10 cellular contexts compared by ENCODE assay signal in the genomic region with DNA sequence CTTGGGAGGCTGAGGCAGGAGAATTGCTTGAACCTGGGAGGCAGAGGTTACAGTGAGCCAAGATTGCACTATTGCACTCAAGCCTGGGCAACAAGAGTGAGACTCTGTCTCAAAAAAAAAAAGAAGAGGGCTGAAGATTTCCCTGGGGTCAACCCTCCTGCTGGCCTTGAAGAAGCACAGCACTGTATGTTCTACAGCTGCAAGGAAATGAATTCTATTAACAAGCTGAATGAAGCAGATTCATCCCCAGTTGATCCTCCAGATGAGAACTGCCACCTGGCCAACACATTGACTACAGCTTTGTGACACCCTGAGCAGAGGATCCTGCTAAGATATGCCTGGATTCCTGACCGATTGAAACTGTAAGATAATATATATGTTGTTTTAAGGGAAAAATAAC.
DNase-seq lines count a peak whose midpoint lies in the region; ATAC-seq and TF ChIP-seq lines count a peak whose summit lies in the region.
"Had no signal": no experiment of that assay in that cellular context is flagged by ENCODE, and none has a peak within 500 bp of the region (broad histone marks: within the 10 kb centered on the region; RNA-seq: fewer than 3 reads in every experiment).

No MANE protein-coding gene starts in this region.

- intact Hi-C loops in activated CD4-positive, alpha-beta T cell treated with anti-CD3 and anti-CD28 coated beads, Interleukin-2, amount 10 ng/mL, durations not matched to agents 24 days and 14 days (cut with micrococcal nuclease): loop anchor here (5.0 to 10.0 kb wide), 3 partner anchors 513 to 1067 kb away; a partner anchor contains a TSS

- H3K4me3 ChIP-seq in subcutaneous abdominal adipose tissue (ENCODE audit: low read depth in 1 of 5, low read length in 5 of 5): no peak overlapping the region
- no peak overlapping the region for H3K4me3 ChIP-seq in WERI-Rb-1 (ENCODE audit: low read depth, low read length)
- H3K4me3 ChIP-seq: SJCRH30 had no signal

- ATAC-seq in T-cell (replicated peaks in 1 of 4) (no peak), HG02973 (IDR thresholded peaks at IDR 0.05; ENCODE audit: unreplicated experiment) (no peak)

- no peak for TF ChIP-seq CTCF in WERI-Rb-1 (IDR thresholded peaks at IDR 0.05; ENCODE audit: low read depth, low read length)

- peaks cover 7% of the 10 kb centered on the region for H3K36me3 Mint-ChIP-seq in activated CD4-positive, alpha-beta T cell treated with anti-CD3 and anti-CD28 coated beads, Interleukin-2, amount 10 ng/mL, durations not matched to agents 24 days and 14 days (ENCODE audit: low read depth)
- H3K36me3 Mint-ChIP-seq in T-cell: no peaks in the 10 kb centered on the region
- peaks cover 0 to 8% (median 4%) of the 10 kb centered on the region in 3 donors for H3K36me3 Mint-ChIP-seq in immature natural killer cell

- H3K27me3 ChIP-seq in subcutaneous abdominal adipose tissue (ENCODE audit: control insufficient read depth in 5 of 5, insufficient read depth in 4 of 5, low read length in 5 of 5) (no peaks in the 10 kb centered on the region), WERI-Rb-1 (ENCODE audit: insufficient read depth, low read depth, severe bottlenecking) (no peaks in the 10 kb centered on the region)
- H3K27me3 ChIP-seq: SJCRH30 had no signal

- peaks cover 53% of the 10 kb centered on the region for H3K4me1 Mint-ChIP-seq in activated CD4-positive, alpha-beta T cell treated with anti-CD3 and anti-CD28 coated beads, Interleukin-2, amount 10 ng/mL, durations not matched to agents 24 days and 14 days
- H3K4me1 Mint-ChIP-seq in T-cell (peaks cover 11 to 70% (median 52%) of the 10 kb centered on the region in 3 donors), immature natural killer cell (peaks cover 88 to 98% of the 10 kb centered on the region in 2 donors)

- peaks cover 0 to 12% (median 9%) of the 10 kb centered on the region in 5 donors for H3K4me1 ChIP-seq in subcutaneous abdominal adipose tissue (ENCODE audit: control insufficient read depth in 5 of 5, insufficient read depth in 5 of 5, low read length in 5 of 5)

- H3K27me3 Mint-ChIP-seq in activated CD4-positive, alpha-beta T cell treated with anti-CD3 and anti-CD28 coated beads, Interleukin-2, amount 10 ng/mL, durations not matched to agents 24 days and 14 days: no peaks in the 10 kb centered on the region
- no peaks in the 10 kb centered on the region for H3K27me3 Mint-ChIP-seq in T-cell
- peaks cover 0 to 34% (median 25%) of the 10 kb centered on the region in 3 donors for H3K27me3 Mint-ChIP-seq in immature natural killer cell (ENCODE audit: low read depth in 3 of 3)

- no peak overlapping the region for H3K9ac ChIP-seq in subcutaneous abdominal adipose tissue (ENCODE audit: low read length in 5 of 5)

- H3K9me3 ChIP-seq in subcutaneous abdominal adipose tissue (ENCODE audit: control insufficient read depth in 5 of 5, low read length in 5 of 5) (no peaks in the 10 kb centered on the region), WERI-Rb-1 (ENCODE audit: severe bottlenecking) (no peaks in the 10 kb centered on the region)
- H3K9me3 ChIP-seq: SJCRH30 had no signal

- DNase-seq in activated CD4-positive, alpha-beta T cell treated with anti-CD3 and anti-CD28 coated beads, Interleukin-2, amount 10 ng/mL, durations not matched to agents 24 days and 14 days: no peak
- no peak for DNase-seq in activated CD4-positive, alpha-beta T cell treated with anti-CD3 and anti-CD28 coated beads for 48 hours
- DNase-seq in T-cell (no peak), immature natural killer cell (no peak), WERI-Rb-1 (no peak), NCI-H1092 treated with DMSO at 0.1 percent for 48 hours (lab: John Stamatoyannopoulos, UW) (no peak)
- DNase-seq: NCI-H2171 treated with DMSO at 0.1 percent for 48 hours, SJCRH30 had no signal

- H3K27ac ChIP-seq in subcutaneous abdominal adipose tissue (ENCODE audit: low read depth, low read length): peak overlapping the region; percentile 58
- H3K27ac ChIP-seq in WERI-Rb-1: no peak overlapping the region
- H3K27ac ChIP-seq: SJCRH30 had no signal

- H3K27ac Mint-ChIP-seq in activated CD4-positive, alpha-beta T cell treated with anti-CD3 and anti-CD28 coated beads, Interleukin-2, amount 10 ng/mL, durations not matched to agents 24 days and 14 days: peak overlapping the region; percentile 93
- H3K27ac Mint-ChIP-seq in T-cell (peak overlapping the region; percentile 74 to 92), immature natural killer cell (peak overlapping the region; percentile 95 to 100 (median 98))

- CTCF ChIA-PET in T-cell (lab: Charles Lee): interaction anchor here in 1 of 2 donors (0.7 kb wide), 1 partner anchor 1677 kb away, joined by 4 read pairs; no protein-coding TSS in a partner anchor

- POLR2A ChIA-PET in T-cell (lab: Charles Lee): no interaction called here

- no peak overlapping the region for H3K4me3 Mint-ChIP-seq in activated CD4-positive, alpha-beta T cell treated with anti-CD3 and anti-CD28 coated beads, Interleukin-2, amount 10 ng/mL, durations not matched to agents 24 days and 14 days
- H3K4me3 Mint-ChIP-seq in T-cell: no peak overlapping the region
- H3K4me3 Mint-ChIP-seq in immature natural killer cell: peak overlapping the region; percentile 86 to 98 (median 93)

- H3K36me3 ChIP-seq in subcutaneous abdominal adipose tissue (ENCODE audit: control insufficient read depth in 5 of 5, insufficient read depth in 5 of 5, low read length in 5 of 5): no peaks in the 10 kb centered on the region
- H3K36me3 ChIP-seq in WERI-Rb-1: no peaks in the 10 kb centered on the region
- H3K36me3 ChIP-seq: SJCRH30 had no signal

- H3K9me3 Mint-ChIP-seq in activated CD4-positive, alpha-beta T cell treated with anti-CD3 and anti-CD28 coated beads, Interleukin-2, amount 10 ng/mL, durations not matched to agents 24 days and 14 days: peaks cover 7% of the 10 kb centered on the region
- H3K9me3 Mint-ChIP-seq in T-cell (no peaks in the 10 kb centered on the region), immature natural killer cell (no peaks in the 10 kb centered on the region)

Comparison
In these comparisons a context has a peak if more than half of its experiments do, and no peak if none do; other contexts are left out.
1. H3K4me3 Mint-ChIP-seq: peak in immature natural killer cell (5 of 5); none in activated CD4-positive, alpha-beta T cell treated with anti-CD3 and anti-CD28 coated beads, Interleukin-2, amount 10 ng/mL, durations not matched to agents 24 days and 14 days (single experiment) and T-cell (0 of 3).
2. Peak in every context shown above with its lines, with median percentiles within 50 percentile points of each other: H3K27ac Mint-ChIP-seq.